In the genomic region with DNA sequence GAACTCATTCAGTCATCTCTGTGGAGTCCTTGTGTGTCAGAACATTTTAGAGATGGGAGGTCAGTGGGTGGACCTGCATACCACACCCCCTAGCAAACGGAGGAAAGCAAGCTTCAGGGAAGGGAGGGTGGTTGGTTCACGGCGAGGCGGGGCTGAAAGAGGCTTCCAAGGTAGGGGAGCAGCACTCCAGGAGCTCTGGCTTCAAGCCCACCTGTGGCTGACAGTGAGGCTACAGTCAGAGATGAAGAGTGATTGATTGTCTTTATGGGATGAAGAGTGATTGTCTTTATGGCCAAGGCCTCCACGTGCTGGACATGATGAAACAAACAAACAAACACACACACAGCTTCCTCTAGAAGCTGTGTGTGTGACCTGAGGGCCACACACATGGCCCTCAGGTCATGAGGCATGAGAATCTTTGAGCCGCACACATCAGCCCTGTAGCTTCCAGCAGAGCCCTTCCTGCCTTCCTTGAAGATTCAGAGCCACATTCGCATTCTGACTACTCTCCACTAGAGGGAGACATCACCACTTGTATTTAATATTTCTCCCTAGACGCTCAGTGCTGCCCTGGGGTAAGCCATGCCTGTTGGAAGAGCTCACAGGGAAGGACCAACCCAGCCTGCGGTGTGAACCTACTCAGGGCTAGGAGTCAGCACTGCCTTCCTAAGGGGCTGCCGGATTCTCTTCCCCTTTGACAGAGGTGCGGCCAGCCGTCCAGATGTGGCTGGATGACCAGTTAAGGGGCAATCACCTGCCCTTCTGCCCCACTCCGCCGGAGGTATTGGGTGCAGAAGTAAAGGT, we compare ENCODE assay signal across 8 cellular contexts. TPM values are rescaled to one million over a fixed set of nuclear protein-coding genes. Genes with fewer than 3 reads are reported as not detected.
A peak's percentile ranks its signal among the peaks of the same experiment; 100 is the strongest.
DNase-seq lines count a peak whose midpoint lies in the region; ATAC-seq and TF ChIP-seq lines count a peak whose summit lies in the region.

No MANE protein-coding gene starts in this region.

- H3K4me1 Mint-ChIP-seq in activated naive CD8-positive, alpha-beta T cell treated with anti-CD3 and anti-CD28 coated beads, Interleukin-2, amount 10 ng/mL, durations not matched to agents 7 days and 5 days = peaks cover 15% of the 10 kb centered on the region

- TF ChIP-seq CTCF in AG09309 (IDR thresholded peaks at IDR 0.05; ENCODE audit: control insufficient read depth, insufficient read depth, low read depth, low read length, missing control alignments) (peak; percentile 80), cardiac muscle cell (IDR thresholded peaks at IDR 0.05; ENCODE audit: low read depth, low read length) (peak; percentile 78)

- H3K36me3 Mint-ChIP-seq in activated naive CD8-positive, alpha-beta T cell treated with anti-CD3 and anti-CD28 coated beads, Interleukin-2, amount 10 ng/mL, durations not matched to agents 7 days and 5 days = no peaks in the 10 kb centered on the region

- H3K27ac Mint-ChIP-seq in activated naive CD8-positive, alpha-beta T cell treated with anti-CD3 and anti-CD28 coated beads, Interleukin-2, amount 10 ng/mL, durations not matched to agents 7 days and 5 days = no peak overlapping the region

- H3K4me1 ChIP-seq in cardiac muscle cell (ENCODE audit: low read depth) = peaks cover 27% of the 10 kb centered on the region

- H3K27me3 ChIP-seq in cardiac muscle cell = no peaks in the 10 kb centered on the region

- no peak overlapping the region for H3K4me3 ChIP-seq in AG09309 (ENCODE audit: control insufficient read depth, low read depth, low read length)
- H3K4me3 ChIP-seq in cardiac muscle cell = no peak overlapping the region

- DNase-seq in AG09309 (ENCODE audit: low read depth) (peak; percentile 52), MV-4-11 (lab: John Stamatoyannopoulos, UW) (peak; percentile 71), RPMI8226 (peak; percentile 83), cardiac muscle cell (ENCODE audit: low read depth in 1 of 2, low spot score in 1 of 2) (peak; percentile 83 to 91), posterior cingulate gyrus (peak in 7 of 10 donors; percentile 27 to 89 (median 54))
- DNase-seq in activated naive CD8-positive, alpha-beta T cell treated with anti-CD3 and anti-CD28 coated beads, Interleukin-2, amount 10 ng/mL, durations not matched to agents 7 days and 5 days = no peak

- no peaks in the 10 kb centered on the region for H3K36me3 ChIP-seq in cardiac muscle cell

- no peaks in the 10 kb centered on the region for H3K9me3 ChIP-seq in cardiac muscle cell (ENCODE audit: low read depth)

- intact Hi-C loops in posterior cingulate gyrus (cut with DNase I) = loop anchor here (1.0 kb wide), 1 partner anchor 229 kb away; no protein-coding TSS in a partner anchor

- H3K27ac ChIP-seq in cardiac muscle cell = no peak overlapping the region

- H3K9me3 Mint-ChIP-seq in activated naive CD8-positive, alpha-beta T cell treated with anti-CD3 and anti-CD28 coated beads, Interleukin-2, amount 10 ng/mL, durations not matched to agents 7 days and 5 days = no peaks in the 10 kb centered on the region

- POLR2A ChIA-PET in activated naive CD8-positive, alpha-beta T cell treated with anti-CD3 and anti-CD28 coated beads, Interleukin-2, amount 10 ng/mL, durations not matched to agents 7 days and 5 days (lab: Charles Lee) = no interaction called here

- peaks cover 23% of the 10 kb centered on the region for H3K27me3 Mint-ChIP-seq in activated naive CD8-positive, alpha-beta T cell treated with anti-CD3 and anti-CD28 coated beads, Interleukin-2, amount 10 ng/mL, durations not matched to agents 7 days and 5 days

- peak; percentile 55 for ATAC-seq in GM18867 (IDR thresholded peaks at IDR 0.05; ENCODE audit: unreplicated experiment)
- peak; percentile 65 for ATAC-seq in activated naive CD8-positive, alpha-beta T cell treated with anti-CD3 and anti-CD28 coated beads, Interleukin-2, amount 10 ng/mL, durations not matched to agents 7 days and 5 days (ENCODE audit: low read depth)
- no peak for ATAC-seq in HG02884 (IDR thresholded peaks at IDR 0.05; ENCODE audit: unreplicated experiment)

- H3K4me3 Mint-ChIP-seq in activated naive CD8-positive, alpha-beta T cell treated with anti-CD3 and anti-CD28 coated beads, Interleukin-2, amount 10 ng/mL, durations not matched to agents 7 days and 5 days = no peak overlapping the region

RNA-seq across cellular contexts. Expression of gene KCNA1, which starts 54.4 kb away (rescaled TPM):
- total RNA-seq in activated naive CD8-positive, alpha-beta T cell treated with anti-CD3 and anti-CD28 coated beads, Interleukin-2, amount 10 ng/mL, durations not matched to agents 7 days and 5 days = not detected
- 0.07 and 0.18 TPM in 2 replicates for total RNA-seq in cardiac muscle cell
- polyA plus RNA-seq in cardiac muscle cell = not detected in 2 replicates
